31 cellular contexts compared by ENCODE assay signal in the genomic region with DNA sequence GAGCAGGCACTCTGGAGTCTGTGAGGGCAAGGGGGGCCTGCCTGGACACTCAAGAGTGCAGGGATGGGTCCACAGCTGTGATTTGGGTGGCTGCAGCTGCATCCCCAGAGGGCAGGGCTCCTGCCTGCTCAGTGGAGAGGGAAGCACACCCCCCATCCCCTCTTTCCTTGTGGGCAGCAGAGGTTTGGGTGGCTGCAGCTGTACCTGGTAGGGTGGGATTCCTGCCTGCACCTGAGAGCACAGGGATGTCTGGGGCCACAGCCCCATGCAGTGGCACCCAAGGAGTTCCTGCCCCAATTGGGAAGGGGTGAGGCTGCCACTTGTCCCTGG.
"Had no signal": no experiment of that assay in that cellular context is flagged by ENCODE, and none has a peak within 500 bp of the region (broad histone marks: within the 10 kb centered on the region; RNA-seq: fewer than 3 reads in every experiment).

No MANE protein-coding gene starts in this region.

- H3K4me1 ChIP-seq: Peyer's patch, SJSA1 had no signal

- DNase-seq: activated CD4-positive, alpha-beta T cell treated with anti-CD3 and anti-CD28 coated beads, Interleukin-2, amount 10 ng/mL, durations not matched to agents 24 days and 14 days; activated CD4-positive, alpha-beta T cell treated with anti-CD3 and anti-CD28 coated beads, Interleukin-2, amount 50 U/mL, for 4 hours; activated CD8-positive, alpha-beta T cell treated with anti-CD3 and anti-CD28 coated beads for 36 hours; activated gamma-delta T cell; activated naive CD4-positive, alpha-beta T cell treated with Interleukin-2 at 50 U/mL for 16 hours; activated T-cell treated with anti-CD3 and anti-CD28 coated beads, Interleukin-2, amount 50 U/mL, for 24 hours; anterior cingulate cortex; brain microvascular endothelial cell; Karpas-422; KBM-7; MG63; NCI-H1048; NCI-H1105 treated with DMSO at 0.1 percent for 48 hours; NCI-H1436; NCI-H1694; NCI-H1930; NCI-H2081 treated with DMSO at 0.1 percent for 48 hours; NCI-H226; NCI-H446 treated with DMSO at 0.1 percent for 48 hours; NCI-H524; NCI-H69; PC-3; Peyer's patch; SHP77 treated with DMSO at 0.1 percent for 48 hours; SK-N-SH had no signal

- H3K4me1 Mint-ChIP-seq: activated CD4-positive, alpha-beta T cell treated with anti-CD3 and anti-CD28 coated beads, Interleukin-2, amount 10 ng/mL, durations not matched to agents 24 days and 14 days; activated naive CD4-positive, alpha-beta T cell treated with anti-CD3 and anti-CD28 coated beads, Interleukin-2, amount 50 U/mL, for 24 hours had no signal

- H3K4me3 Mint-ChIP-seq: activated CD4-positive, alpha-beta T cell treated with anti-CD3 and anti-CD28 coated beads, Interleukin-2, amount 10 ng/mL, durations not matched to agents 24 days and 14 days; activated CD8-positive, alpha-beta T cell treated with anti-CD3 and anti-CD28 coated beads for 36 hours; activated naive CD4-positive, alpha-beta T cell treated with anti-CD3 and anti-CD28 coated beads, Interleukin-2, amount 50 U/mL, for 24 hours; activated T-cell treated with anti-CD3 and anti-CD28 coated beads, Interleukin-2, amount 50 U/mL, for 24 hours; T-helper 1 cell treated with Interleukin-12 subunit alpha and Interleukin-12 subunit beta and Interleukin-4 antibody, amounts not matched to agents 30 μg/mL and 1 μg/mL, for 36 hours; T-helper 2 cell treated with Interferon-gamma antibody and Interleukin-4, amounts not matched to agents 5 μg/mL and 100 μg/mL, for 36 hours had no signal

- H3K36me3 ChIP-seq: brain microvascular endothelial cell, MG63, Peyer's patch, SJSA1 had no signal

- H3K27ac ChIP-seq: brain microvascular endothelial cell, Peyer's patch, SJSA1 had no signal

- H3K9me3 ChIP-seq: MG63, Peyer's patch, SJSA1, SK-N-SH had no signal

- H3K27me3 Mint-ChIP-seq: activated CD4-positive, alpha-beta T cell treated with anti-CD3 and anti-CD28 coated beads, Interleukin-2, amount 10 ng/mL, durations not matched to agents 24 days and 14 days; activated CD8-positive, alpha-beta T cell treated with anti-CD3 and anti-CD28 coated beads for 36 hours; activated naive CD4-positive, alpha-beta T cell treated with anti-CD3 and anti-CD28 coated beads, Interleukin-2, amount 50 U/mL, for 24 hours; activated T-cell treated with anti-CD3 and anti-CD28 coated beads, Interleukin-2, amount 50 U/mL, for 24 hours had no signal

- H3K27me3 ChIP-seq: brain microvascular endothelial cell, MG63, Peyer's patch, SJSA1 had no signal

- ATAC-seq: activated CD8-positive, alpha-beta T cell treated with anti-CD3 and anti-CD28 coated beads for 36 hours; PC-3 had no signal

- H3K27ac Mint-ChIP-seq: activated CD4-positive, alpha-beta T cell treated with anti-CD3 and anti-CD28 coated beads, Interleukin-2, amount 10 ng/mL, durations not matched to agents 24 days and 14 days; activated CD8-positive, alpha-beta T cell treated with anti-CD3 and anti-CD28 coated beads for 36 hours; activated naive CD4-positive, alpha-beta T cell treated with anti-CD3 and anti-CD28 coated beads, Interleukin-2, amount 50 U/mL, for 24 hours; activated T-cell treated with anti-CD3 and anti-CD28 coated beads, Interleukin-2, amount 50 U/mL, for 24 hours; activated T-helper 2 cell treated with anti-CD3 and anti-CD28 coated beads, Interferon-gamma antibody, Interleukin-2, Interleukin-4, amounts not matched to agents 10 μg/mL and 5 μg/mL and 100 μg/mL, durations not matched to agents 14 hours and 24 hours and 36 hours; T-helper 1 cell treated with Interleukin-12 subunit alpha and Interleukin-12 subunit beta and Interleukin-4 antibody, amounts not matched to agents 30 μg/mL and 1 μg/mL, for 36 hours; T-helper 2 cell treated with Interferon-gamma antibody and Interleukin-4, amounts not matched to agents 5 μg/mL and 100 μg/mL, for 36 hours had no signal

- H3K4me3 ChIP-seq: MG63, Peyer's patch, SJSA1 had no signal

- H3K9ac ChIP-seq: SK-N-SH had no signal

- FAIRE-seq: TTC549 had no signal

- H3K9me3 Mint-ChIP-seq: activated CD4-positive, alpha-beta T cell treated with anti-CD3 and anti-CD28 coated beads, Interleukin-2, amount 10 ng/mL, durations not matched to agents 24 days and 14 days; activated CD8-positive, alpha-beta T cell treated with anti-CD3 and anti-CD28 coated beads for 36 hours; activated naive CD4-positive, alpha-beta T cell treated with anti-CD3 and anti-CD28 coated beads, Interleukin-2, amount 50 U/mL, for 24 hours; activated T-cell treated with anti-CD3 and anti-CD28 coated beads, Interleukin-2, amount 50 U/mL, for 24 hours; activated T-helper 2 cell treated with anti-CD3 and anti-CD28 coated beads, Interferon-gamma antibody, Interleukin-2, Interleukin-4, amounts not matched to agents 10 μg/mL and 5 μg/mL and 100 μg/mL, durations not matched to agents 14 hours and 24 hours and 36 hours; T-helper 1 cell treated with Interleukin-12 subunit alpha and Interleukin-12 subunit beta and Interleukin-4 antibody, amounts not matched to agents 30 μg/mL and 1 μg/mL, for 36 hours; T-helper 2 cell treated with Interferon-gamma antibody and Interleukin-4, amounts not matched to agents 5 μg/mL and 100 μg/mL, for 36 hours had no signal
